ENCODE assay signal across 8 cellular contexts in genomic region chr6:27892596-27893058, GRCh38. TPM values are rescaled to one million over a fixed set of nuclear protein-coding genes. Genes with fewer than 3 reads are reported as not detected.
DNase-seq lines count a peak whose midpoint lies in the region; ATAC-seq and TF ChIP-seq lines count a peak whose summit lies in the region.

No MANE protein-coding gene starts in this region.

- WGBS in mesodermal cell (ENCODE audit: insufficient coverage in 2 of 2), 2 experiments: 0% methylated on average over 22 to 27 of the region's 27 CpGs

- peak overlapping the region; percentile 86 for H3K4me3 ChIP-seq in ACC112 (ENCODE audit: low read depth, low read length)
- H3K4me3 ChIP-seq in mesodermal cell (ENCODE audit: extremely low read depth, insufficient read depth, low read length, poor library complexity, severe bottlenecking): peak overlapping the region; percentile 72

- H3K4me1 ChIP-seq in ACC112 (ENCODE audit: control insufficient read depth, insufficient read depth, low read length, unreplicated experiment): peaks cover 7% of the 10 kb centered on the region
- peaks cover 8% of the 10 kb centered on the region for H3K4me1 ChIP-seq in mesodermal cell (ENCODE audit: control insufficient read depth, insufficient read depth, low read length, poor library complexity, severe bottlenecking)

- no peak overlapping the region for H3K4me3 Mint-ChIP-seq in brain

- H3K27ac ChIP-seq in ACC112 (ENCODE audit: low read depth, low read length) (peak overlapping the region; percentile 67), mesodermal cell (ENCODE audit: low read depth, low read length, severe bottlenecking) (peak overlapping the region; percentile 97)

- peaks cover 13% of the 10 kb centered on the region for H3K27me3 Mint-ChIP-seq in brain

- peaks cover 47% of the 10 kb centered on the region for H3K4me1 Mint-ChIP-seq in brain

- TF ChIP-seq CTCF in brain (conservative IDR thresholded peaks at IDR 0.05) (no peak), GM13976 (IDR thresholded peaks at IDR 0.05; ENCODE audit: borderline replicate concordance, control extremely low read depth, extremely low read depth, insufficient read depth, missing control alignments) (no peak)

- H3K36me3 ChIP-seq in ACC112 (ENCODE audit: insufficient read depth, low read length): no peaks in the 10 kb centered on the region
- H3K36me3 ChIP-seq in mesodermal cell (ENCODE audit: control insufficient read depth, insufficient read depth, low read length): no peaks in the 10 kb centered on the region

- no peak overlapping the region for H2AFZ ChIP-seq in ACC112 (ENCODE audit: low read length, unreplicated experiment)

- no peak for DNase-seq in GM13976 (ENCODE audit: low spot score)
- DNase-seq in NCI-H1417 treated with DMSO at 0.1 percent for 48 hours (lab: John Stamatoyannopoulos, UW): no peak

- no peaks in the 10 kb centered on the region for H3K9me3 ChIP-seq in mesodermal cell (ENCODE audit: control insufficient read depth, low read length)

- no peaks in the 10 kb centered on the region for H3K27me3 ChIP-seq in ACC112 (ENCODE audit: insufficient read depth, low read length)

- in situ Hi-C loops in GM13976 (cut with MboI; ENCODE audit: low sequenced_read_pairs, unreplicated experiment): loop anchor here (10.0 kb wide), 2 partner anchors 462 to 738 kb away; no protein-coding TSS in a partner anchor

- H3K27ac Mint-ChIP-seq in brain: peak overlapping the region in 3 of 5 experiments; percentile 94 to 98 (median 97)

- H3K9me3 Mint-ChIP-seq in brain: no peaks in the 10 kb centered on the region

- H3K79me2 ChIP-seq in ACC112 (ENCODE audit: control insufficient read depth, insufficient read depth, low read length, unreplicated experiment): peaks cover 18% of the 10 kb centered on the region

- ATAC-seq in HG03066 (IDR thresholded peaks at IDR 0.05; ENCODE audit: low read depth, unreplicated experiment) (peak; percentile 0), GM21723 (IDR thresholded peaks at IDR 0.05; ENCODE audit: unreplicated experiment) (no peak), HG03521 (IDR thresholded peaks at IDR 0.05; ENCODE audit: unreplicated experiment) (no peak)

- H3K36me3 Mint-ChIP-seq in brain: no peaks in the 10 kb centered on the region

RNA-seq across cellular contexts. Expression of gene OR2B2, which starts 19.6 kb away (rescaled TPM):
- not detected for polyA plus RNA-seq in brain (ENCODE audit: insufficient read depth, low read depth, low replicate concordance)
- polyA plus RNA-seq in mesodermal cell (2013, experiment 1 of 2): not detected
- not detected for polyA plus RNA-seq in mesodermal cell (2013, experiment 2 of 2)
